In the genomic region with DNA sequence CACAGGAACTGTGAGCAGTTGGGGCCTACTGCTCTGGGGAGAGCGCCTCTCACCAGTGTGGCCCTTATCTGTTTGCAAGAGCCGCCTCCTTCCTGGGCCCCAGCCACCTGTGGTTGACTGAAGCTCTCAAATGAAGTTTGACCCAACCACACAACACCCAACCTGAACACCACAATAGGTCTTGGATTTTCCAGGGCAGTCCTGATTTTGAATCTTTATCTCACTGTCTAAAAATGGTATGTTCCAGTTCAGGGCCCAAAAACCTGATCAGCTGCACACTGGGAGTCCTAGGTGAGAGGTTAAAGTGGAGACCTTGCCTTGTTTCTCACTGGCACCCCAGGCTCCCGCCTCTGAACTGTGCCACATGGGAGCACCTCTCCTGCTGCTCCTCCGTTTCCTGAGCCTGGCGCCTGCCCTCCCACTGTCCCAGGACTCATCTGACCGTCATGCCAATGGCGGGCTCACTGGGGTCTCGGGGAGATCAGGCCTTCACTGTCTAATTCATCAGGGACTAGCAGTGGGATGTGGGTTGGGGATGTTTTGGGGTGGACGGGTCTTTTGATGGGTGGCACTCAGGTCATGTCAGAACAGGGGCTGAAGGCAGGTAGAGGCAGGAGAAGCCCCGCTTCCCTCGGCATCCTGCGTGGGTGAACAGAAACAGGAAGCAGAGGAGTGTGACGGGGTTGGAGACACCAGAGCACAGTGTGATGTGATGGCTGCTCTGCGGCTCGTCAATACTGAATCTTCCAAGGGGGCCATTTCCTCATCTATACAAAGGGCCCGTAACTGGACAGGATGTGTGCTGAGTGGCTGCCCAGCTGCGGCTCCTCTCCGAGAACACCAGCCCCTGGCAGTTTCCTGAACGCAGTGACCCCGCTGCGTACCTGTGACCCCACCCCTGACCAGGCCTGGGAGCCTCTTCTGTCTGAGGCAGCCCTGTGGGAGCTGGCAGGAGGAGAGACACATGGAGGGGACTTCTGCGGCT, we compare ENCODE assay signal across 8 cellular contexts. TPM values are rescaled to one million over a fixed set of nuclear protein-coding genes. Genes with fewer than 3 reads are reported as not detected.
A peak's percentile ranks its signal among the peaks of the same experiment; 100 is the strongest.
DNase-seq lines count a peak whose midpoint lies in the region; ATAC-seq and TF ChIP-seq lines count a peak whose summit lies in the region.

No MANE protein-coding gene starts in this region.

- H3K27ac Mint-ChIP-seq in activated naive CD8-positive, alpha-beta T cell treated with anti-CD3 and anti-CD28 coated beads for 36 hours = peak overlapping the region; percentile 93

- no peaks in the 10 kb centered on the region for H3K9me2 ChIP-seq in OCI-LY7 (ENCODE audit: insufficient read depth, low read length)

- H3K79me2 ChIP-seq in OCI-LY7 (ENCODE audit: insufficient read depth, low read depth, low read length) = no peaks in the 10 kb centered on the region

- no peaks in the 10 kb centered on the region for H3K27me3 Mint-ChIP-seq in activated naive CD8-positive, alpha-beta T cell treated with anti-CD3 and anti-CD28 coated beads for 36 hours

- no peaks in the 10 kb centered on the region for H3K36me3 Mint-ChIP-seq in activated naive CD8-positive, alpha-beta T cell treated with anti-CD3 and anti-CD28 coated beads for 36 hours

- no peaks in the 10 kb centered on the region for H3K36me3 ChIP-seq in OCI-LY7 (ENCODE audit: insufficient read depth, low read length)

- peaks cover 33% of the 10 kb centered on the region for H3K4me1 Mint-ChIP-seq in activated naive CD8-positive, alpha-beta T cell treated with anti-CD3 and anti-CD28 coated beads for 36 hours

- intact Hi-C loops in OCI-LY7 (cut with micrococcal nuclease; ENCODE audit: unreplicated experiment) = no loop called here

- H3K27ac ChIP-seq in OCI-LY7 (ENCODE audit: low read depth, low read length, poor library complexity, severe bottlenecking) = no peak overlapping the region

- peak overlapping the region; percentile 29; the same call in 1 of the 2 replicates for H2AFZ ChIP-seq in OCI-LY7 (ENCODE audit: low read length)

- H3K4me1 ChIP-seq in OCI-LY7 (ENCODE audit: insufficient read depth, low read length, poor library complexity, severe bottlenecking) = peaks cover 8% of the 10 kb centered on the region

- no peaks in the 10 kb centered on the region for H3K9me3 ChIP-seq in OCI-LY7 (ENCODE audit: low read length)

- DNase-seq in OCI-LY7 (ENCODE audit: low spot score) (peak; percentile 42), NCI-H526 treated with DMSO at 0.1 percent for 48 hours (lab: John Stamatoyannopoulos, UW) (no peak), AG08395 (ENCODE audit: low spot score) (no peak), medulla oblongata (ENCODE audit: extremely low spot score) (no peak)
- DNase-seq in activated naive CD8-positive, alpha-beta T cell treated with anti-CD3 and anti-CD28 coated beads for 36 hours = peak; percentile 78
- peak; percentile 44 for DNase-seq in stimulated activated CD8-positive, alpha-beta memory T cell treated with anti-CD3 and anti-CD28 coated beads, Interleukin-12 subunit alpha, Interleukin-12 subunit beta, amount 100 ng/mL, for 1 hour (ENCODE audit: low read depth)

- peak overlapping the region; percentile 65 for H3K4me3 Mint-ChIP-seq in activated naive CD8-positive, alpha-beta T cell treated with anti-CD3 and anti-CD28 coated beads for 36 hours

- H3K4me2 ChIP-seq in OCI-LY7 (ENCODE audit: low read length) = 0 out of 2 replicates have a peak overlapping the region, but pooled peaks have one; percentile 1

- ATAC-seq in GM21529 (IDR thresholded peaks at IDR 0.05; ENCODE audit: unreplicated experiment) (peak; percentile 87), GM19467 (IDR thresholded peaks at IDR 0.05; ENCODE audit: unreplicated experiment) (no peak)

- BruUV-seq in OCI-LY7 (replicated peaks; lab: Mats Ljungman, UMichigan) = no TSS peak

- POLR2A ChIA-PET in OCI-LY7 (lab: Charles Lee) = interaction anchor here (0.6 kb wide), 1 partner anchor 24 kb away, joined by 3 read pairs; no protein-coding TSS in a partner anchor

- H3K9me3 Mint-ChIP-seq in activated naive CD8-positive, alpha-beta T cell treated with anti-CD3 and anti-CD28 coated beads for 36 hours = no peaks in the 10 kb centered on the region

- H4K20me1 ChIP-seq in OCI-LY7 (ENCODE audit: insufficient read depth, low read length) = no peaks in the 10 kb centered on the region

- CTCF ChIA-PET in OCI-LY7 (lab: Charles Lee; ENCODE audit: unreplicated experiment) = no interaction called here

- H3K4me3 ChIP-seq in OCI-LY7 (ENCODE audit: low read depth, low read length, poor library complexity, severe bottlenecking) = no peak overlapping the region

- TF ChIP-seq CTCF in OCI-LY7 (conservative IDR thresholded peaks at IDR 0.05; ENCODE audit: low read length) = no peak

RNA-seq across cellular contexts. Expression of a gene that starts 59.6 kb away (rescaled TPM):
- 17.8 and 20.5 TPM in 2 replicates for total RNA-seq in OCI-LY7 (2014; rRNA removed; shearing (Covaris generic))
- total RNA-seq in OCI-LY7 (2022) = 33.3 and 33.4 TPM in 2 replicates
- total RNA-seq in activated naive CD8-positive, alpha-beta T cell treated with anti-CD3 and anti-CD28 coated beads for 36 hours = 10 to 100 TPM; 30.7 to 30.8 TPM

Comparison
In these comparisons a context has a peak if more than half of its experiments do, and no peak if none do; other contexts are left out.
1. DNase-seq: peak in OCI-LY7 (single experiment), activated naive CD8-positive, alpha-beta T cell treated with anti-CD3 and anti-CD28 coated beads for 36 hours (single experiment) and stimulated activated CD8-positive, alpha-beta memory T cell treated with anti-CD3 and anti-CD28 coated beads, Interleukin-12 subunit alpha, Interleukin-12 subunit beta, amount 100 ng/mL, for 1 hour (single experiment); none in NCI-H526 treated with DMSO at 0.1 percent for 48 hours (single experiment), AG08395 (single experiment) and medulla oblongata (single experiment).